Comparison of ENCODE assay signal across 11 cellular contexts in genomic region chr5:66796306-66797292, GRCh38.
A peak's percentile ranks its signal among the peaks of the same experiment; 100 is the strongest.
DNase-seq lines count a peak whose midpoint lies in the region; ATAC-seq and TF ChIP-seq lines count a peak whose summit lies in the region.
"Had no signal": no experiment of that assay in that cellular context is flagged by ENCODE, and none has a peak within 500 bp of the region (broad histone marks: within the 10 kb centered on the region; RNA-seq: fewer than 3 reads in every experiment).

No MANE protein-coding gene starts in this region.

- H3K36me3 ChIP-seq in DND-41 (ENCODE audit: insufficient read depth, low read length) (peaks cover 15% of the 10 kb centered on the region; the same call in 1 of the 2 replicates), MG63 (no peaks in the 10 kb centered on the region), mesendoderm (ENCODE audit: control insufficient read depth, insufficient read depth, low read length) (no peaks in the 10 kb centered on the region)

- no peak overlapping the region for H2BK15ac ChIP-seq in mesendoderm (replicated peaks; ENCODE audit: low read depth)

- no peaks in the 10 kb centered on the region for H3K9me3 ChIP-seq in DND-41 (ENCODE audit: insufficient read depth, low read length, severe bottlenecking)
- H3K9me3 ChIP-seq in MG63 = no peaks in the 10 kb centered on the region

- H4K20me1 ChIP-seq in DND-41 (ENCODE audit: insufficient read depth, low read length) = no peaks in the 10 kb centered on the region

- H3K79me2 ChIP-seq in DND-41 (ENCODE audit: insufficient read depth, low read length) (no peaks in the 10 kb centered on the region), mesendoderm (ENCODE audit: control insufficient read depth, insufficient read depth, low read length) (no peaks in the 10 kb centered on the region)

- no peaks in the 10 kb centered on the region for H3K36me3 Mint-ChIP-seq in activated CD4-positive, alpha-beta T cell treated with anti-CD3 and anti-CD28 coated beads, Interleukin-2, amount 10 ng/mL, durations not matched to agents 7 days and 5 days (ENCODE audit: low read depth)

- TF ChIP-seq CTCF in DND-41 (IDR thresholded peaks at IDR 0.05; ENCODE audit: borderline replicate concordance, extremely low read depth, low read length, poor library complexity, severe bottlenecking) = peak; percentile 29

- no peak overlapping the region for H3K4me3 Mint-ChIP-seq in activated CD4-positive, alpha-beta T cell treated with anti-CD3 and anti-CD28 coated beads, Interleukin-2, amount 10 ng/mL, durations not matched to agents 7 days and 5 days

- DNase-seq in DND-41 = no peak
- peak; percentile 7 for DNase-seq in MG63
- peak; percentile 23 for DNase-seq in astrocyte of the hippocampus (ENCODE audit: low read depth, low spot score)
- DNase-seq in mesendoderm = peak; percentile 14
- DNase-seq in inferior parietal cortex (ENCODE audit: extremely low spot score) = no peak
- DNase-seq in EL = no peak
- no peak for DNase-seq in activated CD4-positive, alpha-beta T cell treated with anti-CD3 and anti-CD28 coated beads, Interleukin-2, amount 10 ng/mL, durations not matched to agents 7 days and 5 days
- no peak for DNase-seq in germinal center (ENCODE audit: low spot score)
- DNase-seq: activated CD4-positive, alpha-beta T cell treated with anti-CD3 and anti-CD28 coated beads for 4 hours; amniotic stem cell; NK-92 treated with Interleukin-12 subunit alpha and Interleukin-12 subunit beta, amount 100 ng/mL, for 24 hours had no signal

- no peak overlapping the region for H2BK120ac ChIP-seq in mesendoderm (ENCODE audit: low read depth, low read length)

- H3K56ac ChIP-seq in mesendoderm (ENCODE audit: low read length) = no peak overlapping the region

- no peak overlapping the region for H4K5ac ChIP-seq in mesendoderm (ENCODE audit: low read length)

- no peaks in the 10 kb centered on the region for H3K4me1 ChIP-seq in DND-41 (ENCODE audit: insufficient read depth, low read length)
- no peaks in the 10 kb centered on the region for H3K4me1 ChIP-seq in mesendoderm (ENCODE audit: control insufficient read depth, low read depth, low read length)

- H3K4me3 ChIP-seq in DND-41 (ENCODE audit: low read depth in 1 of 2, low read length in 2 of 2) = no peak overlapping the region
- H3K4me3 ChIP-seq in MG63 = no peak overlapping the region
- H3K4me3 ChIP-seq in mesendoderm (ENCODE audit: low read length) = no peak overlapping the region

- ATAC-seq in DND-41 (ENCODE audit: insufficient read depth, low read depth) = peak; percentile 37; the same call in 1 of the 3 replicates

- H3K4me1 Mint-ChIP-seq in activated CD4-positive, alpha-beta T cell treated with anti-CD3 and anti-CD28 coated beads, Interleukin-2, amount 10 ng/mL, durations not matched to agents 7 days and 5 days = no peaks in the 10 kb centered on the region

- POLR2A ChIA-PET in activated CD4-positive, alpha-beta T cell treated with anti-CD3 and anti-CD28 coated beads, Interleukin-2, amount 10 ng/mL, durations not matched to agents 7 days and 5 days (lab: Charles Lee) = no interaction called here

- WGBS in mesendoderm (ENCODE audit: extremely low coverage, insufficient coverage, low lambda C conversion rate) = no CpG with 5 or more reads among the region's 9 CpGs

- no peaks in the 10 kb centered on the region for H3K27me3 ChIP-seq in DND-41 (ENCODE audit: insufficient read depth, low read length, poor library complexity)
- peaks cover 5% of the 10 kb centered on the region for H3K27me3 ChIP-seq in MG63
- no peaks in the 10 kb centered on the region for H3K27me3 ChIP-seq in mesendoderm (ENCODE audit: insufficient read depth, low read length, poor library complexity)

- no peak overlapping the region for H3K4ac ChIP-seq in mesendoderm (ENCODE audit: low read depth, low read length)

- H2AK5ac ChIP-seq in mesendoderm (ENCODE audit: low read length) = no peak overlapping the region

- no peak overlapping the region for H3K18ac ChIP-seq in mesendoderm (ENCODE audit: low read length)

- no peak overlapping the region for H4K8ac ChIP-seq in mesendoderm (ENCODE audit: low read depth, low read length)

- H3K27ac ChIP-seq in DND-41 (ENCODE audit: low read length) (no peak overlapping the region), mesendoderm (ENCODE audit: low read depth, low read length) (no peak overlapping the region)

- H3K27ac Mint-ChIP-seq in activated CD4-positive, alpha-beta T cell treated with anti-CD3 and anti-CD28 coated beads, Interleukin-2, amount 10 ng/mL, durations not matched to agents 7 days and 5 days = no peak overlapping the region

- no peak overlapping the region for H3K9ac ChIP-seq in DND-41 (ENCODE audit: low read depth, low read length)
- no peak overlapping the region for H3K9ac ChIP-seq in mesendoderm (ENCODE audit: low read length)

- H3K4me2 ChIP-seq in DND-41 (ENCODE audit: insufficient read depth, low read length) (no peak overlapping the region), mesendoderm (ENCODE audit: low read length) (no peak overlapping the region)

- no peak overlapping the region for H3K23ac ChIP-seq in mesendoderm (ENCODE audit: low read length)

- peaks cover 43% of the 10 kb centered on the region for H3K27me3 Mint-ChIP-seq in activated CD4-positive, alpha-beta T cell treated with anti-CD3 and anti-CD28 coated beads, Interleukin-2, amount 10 ng/mL, durations not matched to agents 7 days and 5 days

- H2AFZ ChIP-seq in DND-41 (ENCODE audit: low read depth, low read length) = no peak overlapping the region

- no peak overlapping the region for H2BK5ac ChIP-seq in mesendoderm (ENCODE audit: low read length)

- no peaks in the 10 kb centered on the region for H3K9me3 Mint-ChIP-seq in activated CD4-positive, alpha-beta T cell treated with anti-CD3 and anti-CD28 coated beads, Interleukin-2, amount 10 ng/mL, durations not matched to agents 7 days and 5 days

- no peaks in the 10 kb centered on the region for H3K79me1 ChIP-seq in mesendoderm (ENCODE audit: low read length)

- CTCF ChIA-PET in activated CD4-positive, alpha-beta T cell treated with anti-CD3 and anti-CD28 coated beads, Interleukin-2, amount 10 ng/mL, durations not matched to agents 7 days and 5 days (lab: Charles Lee) = no interaction called here

Comparison
In these comparisons a context has a peak if more than half of its experiments do, and no peak if none do; other contexts are left out.
1. DNase-seq: peak in MG63 (single experiment), astrocyte of the hippocampus (single experiment) and mesendoderm (single experiment); none in DND-41 (single experiment), inferior parietal cortex (single experiment), EL (single experiment), activated CD4-positive, alpha-beta T cell treated with anti-CD3 and anti-CD28 coated beads, Interleukin-2, amount 10 ng/mL, durations not matched to agents 7 days and 5 days (single experiment) and germinal center (single experiment).